Comparison of ENCODE assay signal across 7 cellular contexts in the genomic region with DNA sequence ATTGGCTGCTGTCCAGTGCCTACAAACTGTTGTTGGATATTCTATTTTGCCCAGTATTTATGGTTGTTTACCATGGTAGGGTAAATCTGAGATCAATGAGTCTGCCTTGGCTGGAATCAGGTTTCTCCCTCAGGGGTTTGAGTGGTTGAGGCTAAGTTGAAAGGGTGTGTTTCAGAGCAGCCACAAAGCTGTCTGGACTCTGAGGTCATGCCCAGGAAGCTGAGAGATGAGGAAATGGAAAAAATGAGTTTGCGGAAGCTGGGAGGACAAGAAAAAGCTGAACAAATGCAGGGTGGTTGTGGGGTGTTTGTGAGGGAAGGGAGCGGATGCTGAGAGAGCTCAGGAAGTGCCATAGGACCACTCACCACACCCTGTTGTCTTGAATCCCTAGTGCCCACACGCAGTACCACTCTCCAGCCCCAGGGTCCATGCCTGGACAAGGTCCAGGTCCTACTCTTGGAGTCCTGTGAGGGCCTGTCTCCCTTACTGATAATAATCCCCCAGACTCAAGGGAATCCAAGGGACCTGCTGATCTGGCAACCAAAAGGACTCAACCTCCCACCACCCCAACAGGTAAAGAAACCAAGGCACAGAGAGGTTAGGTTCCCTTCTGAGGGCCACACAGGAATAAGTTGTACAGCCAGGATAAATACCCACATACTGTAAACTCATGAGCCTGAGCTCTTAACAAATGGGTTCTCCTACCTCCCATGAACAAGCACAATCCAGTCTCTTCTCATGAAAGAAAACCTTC.
DNase-seq lines count a peak whose midpoint lies in the region; ATAC-seq and TF ChIP-seq lines count a peak whose summit lies in the region.

No MANE protein-coding gene starts in this region.

- no peaks in the 10 kb centered on the region for H3K27me3 ChIP-seq in adipocyte (replicated peaks; ENCODE audit: control insufficient read depth, insufficient read depth, low read length)
- no peaks in the 10 kb centered on the region for H3K27me3 ChIP-seq in WERI-Rb-1 (ENCODE audit: insufficient read depth, low read depth, severe bottlenecking)

- no peak overlapping the region for H3K4me3 ChIP-seq in GM12864 (ENCODE audit: low read depth, low read length)
- H3K4me3 ChIP-seq in HEK293 (ENCODE audit: low read depth, low read length): no peak overlapping the region
- H3K4me3 ChIP-seq in adipocyte (ENCODE audit: low read length): no peak overlapping the region
- H3K4me3 ChIP-seq in WERI-Rb-1 (ENCODE audit: low read depth, low read length): no peak overlapping the region

- ATAC-seq in stimulated activated naive B cell treated with anti-CD40 and anti-IgM and Interleukin-4, amounts not matched to agents 10 μg/mL and 1 μg/mL and 100 μg/mL, for 72 hours (replicated peaks): peak; percentile 64 to 72

- no peak overlapping the region for H3K9ac ChIP-seq in adipocyte (ENCODE audit: low read length)

- peaks cover 0 to 3% of the 10 kb centered on the region in 2 donors for H3K36me3 Mint-ChIP-seq in stimulated activated naive B cell treated with anti-CD40 and anti-IgM and Interleukin-4, amounts not matched to agents 10 μg/mL and 1 μg/mL and 100 μg/mL, for 72 hours

- peak overlapping the region; percentile 31 to 42 for H3K4me3 Mint-ChIP-seq in stimulated activated naive B cell treated with anti-CD40 and anti-IgM and Interleukin-4, amounts not matched to agents 10 μg/mL and 1 μg/mL and 100 μg/mL, for 72 hours

- peaks cover 0 to 3% of the 10 kb centered on the region in 2 donors for H3K9me3 Mint-ChIP-seq in stimulated activated naive B cell treated with anti-CD40 and anti-IgM and Interleukin-4, amounts not matched to agents 10 μg/mL and 1 μg/mL and 100 μg/mL, for 72 hours

- peak overlapping the region; percentile 84 for H3K27ac Mint-ChIP-seq in stimulated activated naive B cell treated with anti-CD40 and anti-IgM and Interleukin-4, amounts not matched to agents 10 μg/mL and 1 μg/mL and 100 μg/mL, for 72 hours

- H3K9me3 ChIP-seq in HEK293 (ENCODE audit: control insufficient read depth, insufficient read depth, low read depth, low read length) (no peaks in the 10 kb centered on the region), adipocyte (ENCODE audit: control insufficient read depth, low read length) (no peaks in the 10 kb centered on the region), WERI-Rb-1 (ENCODE audit: severe bottlenecking) (no peaks in the 10 kb centered on the region)

- H3K4me1 ChIP-seq in HEK293 (ENCODE audit: control insufficient read depth, insufficient read depth, low read length) (no peaks in the 10 kb centered on the region), adipocyte (ENCODE audit: control insufficient read depth, insufficient read depth, low read length) (peaks cover 25% of the 10 kb centered on the region)

- POLR2A ChIA-PET in HEK293 (lab: Yijun Ruan, JAX): interaction anchor here (1.2 to 1.7 kb wide), 2 partner anchors 11 to 97 kb away, joined by 4 to 7 read pairs; a partner anchor contains a TSS

- CTCF ChIA-PET in HEK293 (lab: Yijun Ruan, JAX): interaction anchor here (0.8 to 2.8 kb wide), 3 partner anchors 17 to 322 kb away, joined by 3 to 7 read pairs (median 3); no protein-coding TSS in a partner anchor

- no peak overlapping the region for H3K27ac ChIP-seq in HEK293 (ENCODE audit: extremely low read depth, low read depth, low read length)
- no peak overlapping the region for H3K27ac ChIP-seq in WERI-Rb-1

- H3K27me3 Mint-ChIP-seq in stimulated activated naive B cell treated with anti-CD40 and anti-IgM and Interleukin-4, amounts not matched to agents 10 μg/mL and 1 μg/mL and 100 μg/mL, for 72 hours: peaks cover 12 to 21% of the 10 kb centered on the region in 2 donors

- peaks cover 35 to 48% of the 10 kb centered on the region in 2 donors for H3K4me1 Mint-ChIP-seq in stimulated activated naive B cell treated with anti-CD40 and anti-IgM and Interleukin-4, amounts not matched to agents 10 μg/mL and 1 μg/mL and 100 μg/mL, for 72 hours

- DNase-seq in GM12864 (ENCODE audit: low read depth) (peak; percentile 58), NCI-H226 (peak; percentile 98), adipocyte (ENCODE audit: low read depth) (peak; percentile 96), inferior parietal cortex (ENCODE audit: extremely low spot score) (peak; percentile 9), WERI-Rb-1 (no peak)
- DNase-seq in stimulated activated naive B cell treated with anti-CD40 and anti-IgM and Interleukin-4, amounts not matched to agents 10 μg/mL and 1 μg/mL and 100 μg/mL, for 72 hours: peak; percentile 69

- H3K36me3 ChIP-seq in HEK293 (ENCODE audit: control insufficient read depth in 2 of 2, insufficient read depth in 1 of 2, low read length in 2 of 2) (no peaks in the 10 kb centered on the region), adipocyte (ENCODE audit: control insufficient read depth, insufficient read depth, low read length, severe bottlenecking) (no peaks in the 10 kb centered on the region), WERI-Rb-1 (no peaks in the 10 kb centered on the region)

- TF ChIP-seq CTCF in GM12864 (IDR thresholded peaks at IDR 0.05; ENCODE audit: low read depth, low read length, missing control alignments) (no peak), HEK293 (tag by site-specific recombination; IDR thresholded peaks at IDR 0.05) (no peak), WERI-Rb-1 (IDR thresholded peaks at IDR 0.05; ENCODE audit: low read depth, low read length) (no peak)

TF ChIP-seq in HEK293, 187 proteins besides CTCF, POLR2A, EP300 and RAD21 (continues in another document):
- TF ChIP-seq ZBTB1 (tag by site-specific recombination; IDR thresholded peaks at IDR 0.05) (no peak), ZNF302 (tag by site-specific recombination; IDR thresholded peaks at IDR 0.05; ENCODE audit: low read depth) (no peak), ZNF223 (tag by site-specific recombination; IDR thresholded peaks at IDR 0.05) (no peak), YY1 (tag by site-specific recombination; IDR thresholded peaks at IDR 0.05) (no peak), ZNF426 (tag by site-specific recombination; IDR thresholded peaks at IDR 0.05) (no peak), ZBTB8A (tag by site-specific recombination; IDR thresholded peaks at IDR 0.05) (no peak), ZNF707 (tag by site-specific recombination; IDR thresholded peaks at IDR 0.05) (no peak), ZNF48 (tag by site-specific recombination; IDR thresholded peaks at IDR 0.05) (no peak), ZNF830 (tag by site-specific recombination; IDR thresholded peaks at IDR 0.05; ENCODE audit: low read depth) (no peak), ZNF174 (tag by site-specific recombination; IDR thresholded peaks at IDR 0.05) (no peak), SALL2 (tag by site-specific recombination; IDR thresholded peaks at IDR 0.05; ENCODE audit: borderline replicate concordance) (no peak), HOXD13 (CRISPR knock-in tag; IDR thresholded peaks at IDR 0.05; ENCODE audit: borderline replicate concordance) (peak; percentile 46; the same call in 1 of the 2 replicates), ZFP41 (tag by site-specific recombination; IDR thresholded peaks at IDR 0.05; ENCODE audit: borderline replicate concordance) (no peak)
- TF ChIP-seq, protein P1, sequence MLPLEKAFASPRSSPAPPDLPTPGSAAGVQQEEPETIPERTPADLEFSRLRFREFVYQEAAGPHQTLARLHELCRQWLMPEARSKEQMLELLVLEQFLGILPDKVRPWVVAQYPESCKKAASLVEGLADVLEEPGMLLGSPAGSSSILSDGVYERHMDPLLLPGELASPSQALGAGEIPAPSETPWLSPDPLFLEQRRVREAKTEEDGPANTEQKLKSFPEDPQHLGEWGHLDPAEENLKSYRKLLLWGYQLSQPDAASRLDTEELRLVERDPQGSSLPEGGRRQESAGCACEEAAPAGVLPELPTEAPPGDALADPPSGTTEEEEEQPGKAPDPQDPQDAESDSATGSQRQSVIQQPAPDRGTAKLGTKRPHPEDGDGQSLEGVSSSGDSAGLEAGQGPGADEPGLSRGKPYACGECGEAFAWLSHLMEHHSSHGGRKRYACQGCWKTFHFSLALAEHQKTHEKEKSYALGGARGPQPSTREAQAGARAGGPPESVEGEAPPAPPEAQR (tag by site-specific recombination; IDR thresholded peaks at IDR 0.05): no peak
- TF ChIP-seq, protein P2, sequence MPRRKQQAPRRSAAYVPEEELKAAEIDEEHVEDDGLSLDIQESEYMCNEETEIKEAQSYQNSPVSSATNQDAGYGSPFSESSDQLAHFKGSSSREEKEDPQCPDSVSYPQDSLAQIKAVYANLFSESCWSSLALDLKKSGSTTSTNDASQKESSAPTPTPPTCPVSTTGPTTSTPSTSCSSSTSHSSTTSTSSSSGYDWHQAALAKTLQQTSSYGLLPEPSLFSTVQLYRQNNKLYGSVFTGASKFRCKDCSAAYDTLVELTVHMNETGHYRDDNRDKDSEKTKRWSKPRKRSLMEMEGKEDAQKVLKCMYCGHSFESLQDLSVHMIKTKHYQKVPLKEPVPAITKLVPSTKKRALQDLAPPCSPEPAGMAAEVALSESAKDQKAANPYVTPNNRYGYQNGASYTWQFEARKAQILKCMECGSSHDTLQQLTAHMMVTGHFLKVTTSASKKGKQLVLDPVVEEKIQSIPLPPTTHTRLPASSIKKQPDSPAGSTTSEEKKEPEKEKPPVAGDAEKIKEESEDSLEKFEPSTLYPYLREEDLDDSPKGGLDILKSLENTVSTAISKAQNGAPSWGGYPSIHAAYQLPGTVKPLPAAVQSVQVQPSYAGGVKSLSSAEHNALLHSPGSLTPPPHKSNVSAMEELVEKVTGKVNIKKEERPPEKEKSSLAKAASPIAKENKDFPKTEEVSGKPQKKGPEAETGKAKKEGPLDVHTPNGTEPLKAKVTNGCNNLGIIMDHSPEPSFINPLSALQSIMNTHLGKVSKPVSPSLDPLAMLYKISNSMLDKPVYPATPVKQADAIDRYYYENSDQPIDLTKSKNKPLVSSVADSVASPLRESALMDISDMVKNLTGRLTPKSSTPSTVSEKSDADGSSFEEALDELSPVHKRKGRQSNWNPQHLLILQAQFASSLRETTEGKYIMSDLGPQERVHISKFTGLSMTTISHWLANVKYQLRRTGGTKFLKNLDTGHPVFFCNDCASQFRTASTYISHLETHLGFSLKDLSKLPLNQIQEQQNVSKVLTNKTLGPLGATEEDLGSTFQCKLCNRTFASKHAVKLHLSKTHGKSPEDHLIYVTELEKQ (tag by site-specific recombination; IDR thresholded peaks at IDR 0.05; ENCODE audit: borderline replicate concordance): no peak; the same call in 1 of the 2 replicates
- TF ChIP-seq, protein P3, sequence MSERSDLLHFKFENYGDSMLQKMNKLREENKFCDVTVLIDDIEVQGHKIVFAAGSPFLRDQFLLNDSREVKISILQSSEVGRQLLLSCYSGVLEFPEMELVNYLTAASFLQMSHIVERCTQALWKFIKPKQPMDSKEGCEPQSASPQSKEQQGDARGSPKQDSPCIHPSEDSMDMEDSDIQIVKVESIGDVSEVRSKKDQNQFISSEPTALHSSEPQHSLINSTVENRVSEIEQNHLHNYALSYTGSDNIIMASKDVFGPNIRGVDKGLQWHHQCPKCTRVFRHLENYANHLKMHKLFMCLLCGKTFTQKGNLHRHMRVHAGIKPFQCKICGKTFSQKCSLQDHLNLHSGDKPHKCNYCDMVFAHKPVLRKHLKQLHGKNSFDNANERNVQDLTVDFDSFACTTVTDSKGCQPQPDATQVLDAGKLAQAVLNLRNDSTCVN (tag by site-specific recombination; optimal IDR thresholded peaks at IDR 0.05): peak; percentile 15
